Comparison of ENCODE assay signal across 13 cellular contexts in the genomic region with DNA sequence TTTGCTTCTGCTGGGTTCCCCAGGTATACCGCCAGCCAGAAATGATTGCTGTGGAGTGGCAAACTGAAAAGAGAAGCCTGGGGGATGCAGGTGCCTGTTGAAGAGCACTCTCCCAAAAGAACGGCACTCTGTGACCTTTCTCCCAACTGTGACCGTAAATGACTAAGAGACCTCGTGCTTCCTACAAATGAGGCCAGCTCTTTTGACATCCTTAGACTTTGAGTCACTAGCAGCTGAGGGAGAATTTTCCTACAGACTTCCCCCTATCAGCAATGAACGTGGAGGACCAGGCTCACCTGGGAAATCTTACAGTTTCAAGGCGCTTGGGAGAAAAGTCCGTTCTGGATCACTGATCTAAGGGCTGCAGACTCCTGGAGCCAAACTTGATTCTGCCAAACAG. TPM values are rescaled to one million over a fixed set of nuclear protein-coding genes. Genes with fewer than 3 reads are reported as not detected.
DNase-seq lines count a peak whose midpoint lies in the region; ATAC-seq, FAIRE-seq and TF ChIP-seq lines count a peak whose summit lies in the region.
"Had no signal": no experiment of that assay in that cellular context is flagged by ENCODE, and none has a peak within 500 bp of the region (broad histone marks: within the 10 kb centered on the region; RNA-seq: fewer than 3 reads in every experiment).

No MANE protein-coding gene starts in this region.

- H3K9me3 ChIP-seq in breast epithelium (no peaks in the 10 kb centered on the region), transverse colon (no peaks in the 10 kb centered on the region)

- CTCF ChIA-PET in MCF 10A (lab: Yijun Ruan, JAX) = no interaction called here

- H3K4me1 ChIP-seq in breast epithelium (no peaks in the 10 kb centered on the region), transverse colon (no peaks in the 10 kb centered on the region)

- H3K4me3 ChIP-seq in breast epithelium (no peak overlapping the region), transverse colon (no peak overlapping the region)
- H3K4me3 ChIP-seq: skin epidermis had no signal

- H3K27me3 ChIP-seq in breast epithelium (no peaks in the 10 kb centered on the region), transverse colon (no peaks in the 10 kb centered on the region)

- POLR2A ChIA-PET in MCF 10A (lab: Yijun Ruan, JAX) = no interaction called here

- WGBS in transverse colon (ENCODE audit: low coverage in 1 of 2), 2 donors = 23 to 62% methylated on average over 3 to 7 of the region's 7 CpGs

- H3K36me3 ChIP-seq in breast epithelium (no peaks in the 10 kb centered on the region), transverse colon (no peaks in the 10 kb centered on the region)

- no peaks in the 10 kb centered on the region for H3K9me3 Mint-ChIP-seq in MCF 10A (ENCODE audit: unreplicated experiment)
- H3K9me3 Mint-ChIP-seq in activated naive CD4-positive, alpha-beta T cell treated with anti-CD3 and anti-CD28 coated beads, Interleukin-2, amount 50 U/mL, for 72 hours = no peaks in the 10 kb centered on the region
- H3K9me3 Mint-ChIP-seq: activated naive CD8-positive, alpha-beta T cell treated with anti-CD3 and anti-CD28 coated beads, Interleukin-2, amount 10 ng/mL, durations not matched to agents 7 days and 5 days had no signal

- H3K27me3 Mint-ChIP-seq in MCF 10A (ENCODE audit: insufficient read depth, unreplicated experiment) = no peaks in the 10 kb centered on the region

- TF ChIP-seq CTCF in MCF 10A (IDR thresholded peaks at IDR 0.05; ENCODE audit: unreplicated experiment) (no peak), breast epithelium (IDR thresholded peaks at IDR 0.05) (no peak), transverse colon (IDR thresholded peaks at IDR 0.05) (no peak)

- in situ Hi-C loops in transverse colon (cut with MboI; ENCODE audit: low pct_ligation_motif_present in 1 of 4, low pct_unique_long_range_greater_than_20kb in 1 of 4, low sequenced_read_pairs in 3 of 4) = no loop called here

- no peak overlapping the region for H3K4me3 Mint-ChIP-seq in MCF 10A (ENCODE audit: unreplicated experiment)
- H3K4me3 Mint-ChIP-seq: activated naive CD8-positive, alpha-beta T cell treated with anti-CD3 and anti-CD28 coated beads, Interleukin-2, amount 10 ng/mL, durations not matched to agents 7 days and 5 days had no signal

- H3K4me1 Mint-ChIP-seq in MCF 10A (ENCODE audit: insufficient read depth, unreplicated experiment) = no peaks in the 10 kb centered on the region

- ATAC-seq in activated naive CD4-positive, alpha-beta T cell treated with anti-CD3 and anti-CD28 coated beads, Interleukin-2, amount 50 U/mL, for 72 hours = no peak
- ATAC-seq: left colon had no signal

- TF ChIP-seq EP300 in transverse colon (IDR thresholded peaks at IDR 0.05; ENCODE audit: low read depth) = no peak

- DNase-seq in MCF 10A (ENCODE audit: unreplicated experiment) (peak; percentile 51), breast epithelium (ENCODE audit: low spot score in 2 of 2) (no peak), SKM-1 treated with dmso at 0.1 percent for 144 hours (lab: John Stamatoyannopoulos, UW; ENCODE audit: unreplicated experiment) (peak; percentile 85), kidney tubule cell (ENCODE audit: low spot score) (peak; percentile 96), urothelium cell line (ENCODE audit: low spot score) (peak; percentile 52), transverse colon (no peak), posterior vena cava (ENCODE audit: low spot score) (no peak)
- DNase-seq in activated naive CD4-positive, alpha-beta T cell treated with anti-CD3 and anti-CD28 coated beads, Interleukin-2, amount 50 U/mL, for 72 hours (ENCODE audit: low spot score in 2 of 2) = no peak
- DNase-seq: activated naive CD8-positive, alpha-beta T cell treated with anti-CD3 and anti-CD28 coated beads, Interleukin-2, amount 10 ng/mL, durations not matched to agents 7 days and 5 days; KG1; left colon had no signal

- FAIRE-seq in urothelium cell line (lab: Jason Lieb, UNC) = no peak

- BruUV-seq in MCF 10A (replicated peaks; lab: Mats Ljungman, UMichigan) = no TSS peak

- H3K27ac ChIP-seq in breast epithelium = no peak overlapping the region
- H3K27ac ChIP-seq in transverse colon = peak overlapping the region in 1 of 4 donors; percentile 14

- no peak for TF ChIP-seq POLR2A in breast epithelium (IDR thresholded peaks at IDR 0.05)
- TF ChIP-seq POLR2A in transverse colon (IDR thresholded peaks at IDR 0.05) = no peak

- no peaks in the 10 kb centered on the region for H3K36me3 Mint-ChIP-seq in MCF 10A (ENCODE audit: insufficient read depth, unreplicated experiment)
- no peaks in the 10 kb centered on the region for H3K36me3 Mint-ChIP-seq in activated naive CD4-positive, alpha-beta T cell treated with anti-CD3 and anti-CD28 coated beads, Interleukin-2, amount 50 U/mL, for 72 hours
- H3K36me3 Mint-ChIP-seq: activated naive CD8-positive, alpha-beta T cell treated with anti-CD3 and anti-CD28 coated beads, Interleukin-2, amount 10 ng/mL, durations not matched to agents 7 days and 5 days had no signal

- intact Hi-C loops in MCF 10A (cut with micrococcal nuclease) = no loop called here
- intact Hi-C loops in breast epithelium (cut with DNase I; ENCODE audit: low total_unique reads) = loop anchor here (10.0 kb wide), 1 partner anchor 62 kb away; no protein-coding TSS in a partner anchor
- intact Hi-C loops in transverse colon (cut with DNase I; ENCODE audit: low total_unique reads) = no loop called here
- intact Hi-C loops in posterior vena cava (cut with DNase I) = no loop called here

- H3K27ac Mint-ChIP-seq in MCF 10A (ENCODE audit: low read depth, unreplicated experiment) = no peak overlapping the region
- no peak overlapping the region for H3K27ac Mint-ChIP-seq in activated naive CD4-positive, alpha-beta T cell treated with anti-CD3 and anti-CD28 coated beads, Interleukin-2, amount 50 U/mL, for 72 hours
- H3K27ac Mint-ChIP-seq: activated naive CD8-positive, alpha-beta T cell treated with anti-CD3 and anti-CD28 coated beads, Interleukin-2, amount 10 ng/mL, durations not matched to agents 7 days and 5 days had no signal

RNA-seq across cellular contexts. Expression of a gene that starts 8.6 kb away (rescaled TPM):
- total RNA-seq in MCF 10A (2022) = 0.09 TPM in 1 of 2 replicates, not detected in the other
- total RNA-seq in breast epithelium = 1 to 10 TPM; 1.3 to 6.9 (median 1.8) TPM
- total RNA-seq in activated naive CD4-positive, alpha-beta T cell treated with anti-CD3 and anti-CD28 coated beads, Interleukin-2, amount 50 U/mL, for 72 hours = not detected
- under 1 TPM in 2 of 4 donors, not detected in 2; 0.14 to 0.32 TPM for total RNA-seq in transverse colon
- total RNA-seq in posterior vena cava = 1 to 10 TPM; 4.0 to 6.6 TPM
- total RNA-seq: OCI-LY7 had no signal

Comparison
In these comparisons a context has a peak if more than half of its experiments do, and no peak if none do; other contexts are left out.
1. DNase-seq: peak in MCF 10A (single experiment), SKM-1 treated with dmso at 0.1 percent for 144 hours (single experiment), kidney tubule cell (single experiment) and urothelium cell line (single experiment); none in breast epithelium (0 of 2), activated naive CD4-positive, alpha-beta T cell treated with anti-CD3 and anti-CD28 coated beads, Interleukin-2, amount 50 U/mL, for 72 hours (0 of 2), transverse colon (single experiment) and posterior vena cava (single experiment).